8 cellular contexts compared by ENCODE assay signal in the genomic region with DNA sequence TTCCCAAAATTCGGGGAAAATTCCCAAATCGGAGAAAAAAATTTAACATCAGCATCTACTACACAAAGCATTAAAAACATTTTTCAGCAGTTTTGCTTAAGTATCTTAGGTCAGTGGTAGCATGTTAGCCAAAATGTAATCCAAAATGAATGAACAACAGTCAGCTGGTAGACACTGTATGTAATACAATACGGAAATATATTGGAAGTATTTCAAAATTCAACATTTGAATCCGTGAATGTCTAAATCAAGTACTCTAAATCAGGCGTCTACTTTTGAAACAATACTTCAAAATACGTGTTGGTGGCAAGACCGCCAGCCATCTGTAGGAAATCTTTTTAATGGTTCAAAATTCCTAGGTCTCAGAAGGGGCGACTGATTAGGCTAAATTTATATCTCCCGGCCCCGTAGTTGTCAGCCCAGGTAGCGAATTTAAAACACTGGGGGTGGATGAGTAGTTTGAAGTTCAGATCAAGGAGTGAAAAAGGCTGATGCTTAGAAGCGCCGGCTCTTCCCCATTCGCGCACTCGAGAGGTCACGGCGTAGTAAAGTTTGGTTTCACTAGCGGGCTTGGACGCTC. TPM values are rescaled to one million over a fixed set of nuclear protein-coding genes. Genes with fewer than 3 reads are reported as not detected.
DNase-seq lines count a peak whose midpoint lies in the region; ATAC-seq and TF ChIP-seq lines count a peak whose summit lies in the region.

No MANE protein-coding gene starts in this region.

- H3K4me3 Mint-ChIP-seq in WTC11: peak overlapping the region; percentile 89

- no CpG with 5 or more reads among the region's 20 CpGs for WGBS in trophoblast cell (ENCODE audit: extremely low coverage, insufficient coverage, insufficient read length)

- H3K18ac ChIP-seq in trophoblast cell (ENCODE audit: low read length): peak overlapping the region; percentile 97

- POLR2A ChIA-PET in WTC11 (lab: Charles Lee) (interaction anchor here (0.6 to 1.5 kb wide), 7 partner anchors 9 to 774 kb away, joined by 3 to 5 read pairs (median 4); a partner anchor contains a TSS), HEK293T (lab: Yijun Ruan, JAX) (interaction anchor here (0.7 to 3.3 kb wide), 3 partner anchors 205 to 262 kb away, joined by 3 to 12 read pairs (median 5); a partner anchor contains a TSS)

- peak overlapping the region; percentile 85 for H3K9ac ChIP-seq in ES-I3 (ENCODE audit: low read depth, low read length)
- H3K9ac ChIP-seq in trophoblast cell (ENCODE audit: low read length): peak overlapping the region; percentile 94

- H2AK5ac ChIP-seq in trophoblast cell (ENCODE audit: low read length): peak overlapping the region; percentile 87

- H3K27me3 ChIP-seq in trophoblast cell (ENCODE audit: insufficient read depth, low read length): no peaks in the 10 kb centered on the region

- peaks cover 7% of the 10 kb centered on the region for H3K27me3 Mint-ChIP-seq in WTC11 (ENCODE audit: low read depth)

- H4K12ac ChIP-seq in trophoblast cell (ENCODE audit: low read depth, low read length): peak overlapping the region; percentile 92

- H3K79me1 ChIP-seq in trophoblast cell (ENCODE audit: low read length): peaks cover 20% of the 10 kb centered on the region

- H3K9me3 ChIP-seq in ES-I3 (ENCODE audit: control insufficient read depth, insufficient read depth, low read length) (0 out of 2 replicates have a peak, but pooled peaks cover 3% of the 10 kb centered on the region), trophoblast cell (ENCODE audit: insufficient read depth, low read depth, low read length) (no peaks in the 10 kb centered on the region)

- peaks cover 36% of the 10 kb centered on the region for H3K4me1 Mint-ChIP-seq in WTC11

- peaks cover 6% of the 10 kb centered on the region; the same call in 1 of the 2 replicates for H3K9me3 Mint-ChIP-seq in WTC11

- H2BK12ac ChIP-seq in trophoblast cell (ENCODE audit: low read length): no peak overlapping the region

- CTCF ChIA-PET in WTC11 (lab: Charles Lee) (interaction anchor here (0.6 to 3.4 kb wide), 3 partner anchors 136 to 1131 kb away, joined by 3 to 17 read pairs (median 3); no protein-coding TSS in a partner anchor), HEK293T (lab: Yijun Ruan, JAX) (interaction anchor here (0.6 kb wide), 1 partner anchor 1268 kb away, joined by 3 read pairs; no protein-coding TSS in a partner anchor)

- TF ChIP-seq CTCF in WTC11 (IDR thresholded peaks at IDR 0.05): no peak
- no peak for TF ChIP-seq CTCF in foreskin fibroblast (IDR thresholded peaks at IDR 0.05; ENCODE audit: low read depth, low read length)

- peak overlapping the region; percentile 95 for H2BK5ac ChIP-seq in trophoblast cell (ENCODE audit: low read depth, low read length, poor library complexity)

- H2BK120ac ChIP-seq in trophoblast cell (ENCODE audit: insufficient read depth, low read length, poor library complexity): peak overlapping the region; percentile 95

- H3K4ac ChIP-seq in trophoblast cell (ENCODE audit: low read depth, low read length): peak overlapping the region; percentile 93

- peaks cover 14% of the 10 kb centered on the region for H3K79me2 ChIP-seq in trophoblast cell (ENCODE audit: control insufficient read depth, insufficient read depth, low read length, poor library complexity)

- H2AFZ ChIP-seq in trophoblast cell (ENCODE audit: insufficient read depth, low read length, poor library complexity): peak overlapping the region; percentile 84

- H3K27ac ChIP-seq in trophoblast cell (ENCODE audit: low read depth, low read length): peak overlapping the region; percentile 98

- ATAC-seq in GM19452 (IDR thresholded peaks at IDR 0.05; ENCODE audit: unreplicated experiment) (peak; percentile 10), HG03565 (IDR thresholded peaks at IDR 0.05; ENCODE audit: unreplicated experiment) (peak; percentile 4), WTC11 (no peak)

- H3K36me3 Mint-ChIP-seq in WTC11: peaks cover 21% of the 10 kb centered on the region

- H3K14ac ChIP-seq in trophoblast cell (ENCODE audit: low read length): peak overlapping the region; percentile 96

- H3K27ac Mint-ChIP-seq in WTC11: peak overlapping the region; percentile 71; the same call in 1 of the 2 replicates

- DNase-seq in WTC11 (ENCODE audit: low spot score) (no peak), foreskin fibroblast (no peak), trophoblast cell (peak; percentile 55 to 77), HEK293T (ENCODE audit: extremely low spot score) (no peak), cortex of kidney (lab: John Stamatoyannopoulos, UW) (no peak)

- H3K4me3 ChIP-seq in foreskin fibroblast (ENCODE audit: low read depth in 1 of 2, low read length in 2 of 2) (peak overlapping the region; percentile 68 to 86), trophoblast cell (ENCODE audit: low read depth, low read length) (peak overlapping the region; percentile 94)

- H3K36me3 ChIP-seq in ES-I3 (ENCODE audit: insufficient read depth, low read length) (no peaks in the 10 kb centered on the region), trophoblast cell (ENCODE audit: control insufficient read depth in 1 of 2, insufficient read depth in 2 of 2, low read length in 2 of 2) (peaks cover 0 to 4% of the 10 kb centered on the region in 2 experiments)

- H4K8ac ChIP-seq in trophoblast cell (ENCODE audit: low read depth, low read length): peak overlapping the region; percentile 96

- no peak overlapping the region for H3K23ac ChIP-seq in trophoblast cell (ENCODE audit: low read length)

- no peaks in the 10 kb centered on the region; the same call in 1 of the 2 replicates for H3K4me1 ChIP-seq in ES-I3 (ENCODE audit: insufficient read depth, low read length)
- H3K4me1 ChIP-seq in trophoblast cell (ENCODE audit: control insufficient read depth in 1 of 2, insufficient read depth in 2 of 2, low read length in 2 of 2): peaks cover 6 to 13% of the 10 kb centered on the region in 2 experiments

- H4K91ac ChIP-seq in trophoblast cell (ENCODE audit: low read depth, low read length): peak overlapping the region; percentile 90

- H3K4me2 ChIP-seq in trophoblast cell (ENCODE audit: low read length): peak overlapping the region; percentile 66

TF ChIP-seq in WTC11, 78 proteins besides CTCF, POLR2A, EP300 and RAD21:
- TF ChIP-seq, protein P1, sequence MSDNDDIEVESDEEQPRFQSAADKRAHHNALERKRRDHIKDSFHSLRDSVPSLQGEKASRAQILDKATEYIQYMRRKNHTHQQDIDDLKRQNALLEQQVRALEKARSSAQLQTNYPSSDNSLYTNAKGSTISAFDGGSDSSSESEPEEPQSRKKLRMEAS (CRISPR knock-in tag; IDR thresholded peaks at IDR 0.05): 0 out of 2 replicates have a peak, but pooled peaks have one; percentile 46
- TF ChIP-seq SMAD3 (CRISPR knock-in tag; IDR thresholded peaks at IDR 0.05; ENCODE audit: borderline replicate concordance): no peak

TF ChIP-seq in HEK293T, 16 proteins besides CTCF, POLR2A, EP300 and RAD21:
- TF ChIP-seq SP1 (IDR thresholded peaks at IDR 0.05): no peak
- TF ChIP-seq FOXK2 (IDR thresholded peaks at IDR 0.05): no peak
- no peak for TF ChIP-seq BHLHE40 (IDR thresholded peaks at IDR 0.05; ENCODE audit: borderline replicate concordance)
- TF ChIP-seq SUZ12 (IDR thresholded peaks at IDR 0.05): no peak
- no peak for TF ChIP-seq ARNT (IDR thresholded peaks at IDR 0.05)
TF ChIP-seq in HEK293T: peak in this region for 0.

RNA-seq across cellular contexts. Expression of a gene that starts 1.0 kb away (rescaled TPM):
- 65.6 to 82.4 TPM (median 72.6 TPM) in 3 replicates for total RNA-seq in WTC11 (2021)
- polyA plus RNA-seq in trophoblast cell (2013): 117 and 119 TPM in 2 replicates

Comparison
In these comparisons a context has a peak if more than half of its experiments do, and no peak if none do; other contexts are left out.
1. DNase-seq: peak in trophoblast cell (2 of 2); none in WTC11 (single experiment), foreskin fibroblast (0 of 2), HEK293T (single experiment) and cortex of kidney (single experiment).